In genomic region chr6:6686748-6687601, GRCh38 we compare ENCODE assay signal across 1 cellular context.
TF ChIP-seq lines count a peak whose summit lies in the region.

No MANE protein-coding gene starts in this region.

TF ChIP-seq in HepG2, 621 proteins besides CTCF, POLR2A, EP300 and RAD21 (continued from another document and continues in another):
- TF ChIP-seq ZNF574 (CRISPR knock-in tag; IDR thresholded peaks at IDR 0.05) (peak; percentile 72; the same call in 1 of the 2 replicates), NBN (conservative IDR thresholded peaks at IDR 0.05) (no peak), ZNF713 (CRISPR knock-in tag; IDR thresholded peaks at IDR 0.05) (no peak; the same call in 1 of the 2 replicates), ZNF253 (CRISPR knock-in tag; IDR thresholded peaks at IDR 0.05; ENCODE audit: borderline replicate concordance) (no peak), POGZ (CRISPR knock-in tag; IDR thresholded peaks at IDR 0.05) (no peak; the same call in 1 of the 2 replicates), ZNF772 (CRISPR knock-in tag; IDR thresholded peaks at IDR 0.05) (0 out of 2 replicates have a peak, but pooled peaks have one; percentile 15), TCF7L2 (IDR thresholded peaks at IDR 0.05; ENCODE audit: low read depth, low read length) (no peak), ZHX1 (CRISPR knock-in tag; IDR thresholded peaks at IDR 0.05; ENCODE audit: low read depth) (no peak), SOX5 (CRISPR knock-in tag; IDR thresholded peaks at IDR 0.05; ENCODE audit: borderline replicate concordance) (peak; percentile 28; the same call in 1 of the 2 replicates), NFKBIZ (CRISPR knock-in tag; IDR thresholded peaks at IDR 0.05) (no peak), ZNF337 (CRISPR knock-in tag; IDR thresholded peaks at IDR 0.05; ENCODE audit: borderline replicate concordance, low read depth) (no peak), NCOA2 (CRISPR knock-in tag; IDR thresholded peaks at IDR 0.05) (no peak), TAF1 (CRISPR knock-in tag; IDR thresholded peaks at IDR 0.05) (peak; percentile 62), HBP1 (CRISPR knock-in tag; IDR thresholded peaks at IDR 0.05; ENCODE audit: low read depth) (no peak; the same call in 1 of the 2 replicates), SOX6 (IDR thresholded peaks at IDR 0.05) (no peak), SOX6 (CRISPR knock-in tag; IDR thresholded peaks at IDR 0.05) (peak; percentile 77), ZFP36L1 (CRISPR knock-in tag; IDR thresholded peaks at IDR 0.05) (no peak), HDAC2 (CRISPR knock-in tag; IDR thresholded peaks at IDR 0.05) (peak; percentile 14; the same call in 1 of the 2 replicates), CHD4 (IDR thresholded peaks at IDR 0.05; ENCODE audit: borderline replicate concordance, low read length) (no peak), THAP8 (CRISPR knock-in tag; IDR thresholded peaks at IDR 0.05; ENCODE audit: borderline replicate concordance) (no peak), FOXK2 (IDR thresholded peaks at IDR 0.05) (no peak), GTF2F1 (IDR thresholded peaks at IDR 0.05; ENCODE audit: low read length) (no peak), ZNF33B (CRISPR knock-in tag; IDR thresholded peaks at IDR 0.05) (no peak), SP4 (CRISPR knock-in tag; IDR thresholded peaks at IDR 0.05) (peak; percentile 91), ZNF777 (CRISPR knock-in tag; IDR thresholded peaks at IDR 0.05) (no peak), DNMT1 (CRISPR knock-in tag; IDR thresholded peaks at IDR 0.05) (no peak), PITX1 (CRISPR knock-in tag; IDR thresholded peaks at IDR 0.05) (peak; percentile 56; the same call in 1 of the 2 replicates), ZBTB8A (CRISPR knock-in tag; IDR thresholded peaks at IDR 0.05; ENCODE audit: borderline replicate concordance, low read depth) (no peak), ZNF275 (CRISPR knock-in tag; IDR thresholded peaks at IDR 0.05; ENCODE audit: borderline replicate concordance) (no peak), MXI1 (IDR thresholded peaks at IDR 0.05; ENCODE audit: borderline replicate concordance, low read depth, low read length) (no peak), ZNF678 (CRISPR knock-in tag; IDR thresholded peaks at IDR 0.05) (no peak), CENPX (CRISPR knock-in tag; IDR thresholded peaks at IDR 0.05) (no peak), FOXP4 (CRISPR knock-in tag; IDR thresholded peaks at IDR 0.05) (no peak), MED1 (CRISPR knock-in tag; IDR thresholded peaks at IDR 0.05) (peak; percentile 34), ZNF503 (CRISPR knock-in tag; IDR thresholded peaks at IDR 0.05) (no peak), USF2 (IDR thresholded peaks at IDR 0.05; ENCODE audit: low read depth, low read length) (no peak), USF2 (CRISPR knock-in tag; IDR thresholded peaks at IDR 0.05; ENCODE audit: borderline replicate concordance) (no peak), ZNF512B (CRISPR knock-in tag; IDR thresholded peaks at IDR 0.05; ENCODE audit: borderline replicate concordance) (no peak), MBD4 (IDR thresholded peaks at IDR 0.05; ENCODE audit: borderline replicate concordance, low read length) (no peak)
